2 cellular contexts compared by ENCODE assay signal in genomic region chr1:228151170-228151513, GRCh38.
A peak's percentile ranks its signal among the peaks of the same experiment; 100 is the strongest.
TF ChIP-seq lines count a peak whose summit lies in the region.

No MANE protein-coding gene starts in this region.

TF ChIP-seq in HEK293, 187 proteins besides CTCF, POLR2A, EP300 and RAD21:
- peak; percentile 92 for TF ChIP-seq GLIS1 (tag by site-specific recombination; IDR thresholded peaks at IDR 0.05)
- peak; percentile 36; the same call in 1 of the 2 replicates for TF ChIP-seq HIC1 (tag by site-specific recombination; IDR thresholded peaks at IDR 0.05)
- peak; percentile 49; the same call in 1 of the 2 replicates for TF ChIP-seq GLIS2 (tag by site-specific recombination; IDR thresholded peaks at IDR 0.05)
- TF ChIP-seq SCRT2 (tag by site-specific recombination; IDR thresholded peaks at IDR 0.05): no peak
- peak; percentile 26; the same call in 1 of the 2 replicates for TF ChIP-seq EGR2 (tag by site-specific recombination; IDR thresholded peaks at IDR 0.05; ENCODE audit: low read depth)
TF ChIP-seq in HEK293: peak in this region for 4.

TF ChIP-seq in GM12878, 131 proteins besides CTCF, POLR2A, EP300 and RAD21:
- TF ChIP-seq GABPA (IDR thresholded peaks at IDR 0.05; ENCODE audit: low read depth) (no peak), KLF5 (IDR thresholded peaks at IDR 0.05; ENCODE audit: partially characterized antibody) (no peak), E2F4 (IDR thresholded peaks at IDR 0.05; ENCODE audit: low read depth, low read length) (no peak), ZBTB40 (IDR thresholded peaks at IDR 0.05; ENCODE audit: borderline replicate concordance) (no peak), STAT3 (IDR thresholded peaks at IDR 0.05; ENCODE audit: low read depth, low read length) (no peak), RELA (IDR thresholded peaks at IDR 0.05; ENCODE audit: borderline replicate concordance, partially characterized antibody) (no peak), EZH2 (IDR thresholded peaks at IDR 0.05; ENCODE audit: borderline replicate concordance, control insufficient read depth, low read depth, low read length) (no peak), NFXL1 (IDR thresholded peaks at IDR 0.05; ENCODE audit: borderline replicate concordance) (no peak), SREBF1 (IDR thresholded peaks at IDR 0.05; ENCODE audit: low read length) (no peak), NR2C1 (IDR thresholded peaks at IDR 0.05) (no peak), NFYA (IDR thresholded peaks at IDR 0.05; ENCODE audit: borderline replicate concordance, low read depth, low read length) (no peak), EED (IDR thresholded peaks at IDR 0.05; ENCODE audit: low read depth) (no peak), MXI1 (IDR thresholded peaks at IDR 0.05; ENCODE audit: low read depth, low read length) (no peak), FOXK2 (IDR thresholded peaks at IDR 0.05) (no peak), SPI1 (IDR thresholded peaks at IDR 0.05; ENCODE audit: borderline replicate concordance, insufficient read depth, low read depth, low read length) (no peak)
